In genomic region chr19:21020298-21021227, GRCh38 we compare ENCODE assay signal across 8 cellular contexts. TPM values are rescaled to one million over a fixed set of nuclear protein-coding genes. Genes with fewer than 3 reads are reported as not detected.
A peak's percentile ranks its signal among the peaks of the same experiment; 100 is the strongest.
DNase-seq lines count a peak whose midpoint lies in the region; ATAC-seq and TF ChIP-seq lines count a peak whose summit lies in the region.

Gene ZNF430 (plus strand): TSS chr19:21020657. CDS start chr19:21020801, 144 bp downstream.

- peak; percentile 89 for TF ChIP-seq POLR2A in GM15510 (IDR thresholded peaks at IDR 0.05; ENCODE audit: borderline replicate concordance, extremely low read depth, insufficient read length)
- peak in 1 of 2 donors; percentile 37 for TF ChIP-seq POLR2A in vagina (IDR thresholded peaks at IDR 0.05)

- H3K4me1 ChIP-seq in right cardiac atrium (ENCODE audit: control insufficient read depth, insufficient read depth, low read length) (peaks cover 3% of the 10 kb centered on the region), vagina (peaks cover 23% of the 10 kb centered on the region)

- H3K9me3 ChIP-seq in right cardiac atrium (ENCODE audit: control insufficient read depth, low read length) (no peaks in the 10 kb centered on the region), vagina (no peaks in the 10 kb centered on the region)

- peaks cover 0 to 17% of the 10 kb centered on the region in 2 donors for H3K36me3 ChIP-seq in vagina

- H3K27ac ChIP-seq in angular gyrus (ENCODE audit: low read depth, low read length) (peak within 1 kb of the TSS; percentile 56), right cardiac atrium (ENCODE audit: low read length) (peak within 1 kb of the TSS; percentile 80), vagina (peak within 1 kb of the TSS; percentile 77)

- H3K4me3 ChIP-seq in right cardiac atrium (ENCODE audit: low read length) (peak within 1 kb of the TSS; percentile 79), vagina (peak within 1 kb of the TSS; percentile 67 to 70)

- 5% methylated on average over 44 of the region's 44 CpGs for WGBS in right cardiac atrium

- no peak for TF ChIP-seq CTCF in vagina (IDR thresholded peaks at IDR 0.05)

- DNase-seq in NCI-H187 (lab: John Stamatoyannopoulos, UW) (peak; percentile 42 to 88), T-helper 2 cell (peak; percentile 68 to 99 (median 88)), right cardiac atrium (peak; percentile 93 to 96 (median 96)), pulmonary artery endothelial cell (ENCODE audit: low read depth, low spot score) (peak; percentile 79), vagina (ENCODE audit: extremely low spot score in 2 of 2) (peak; percentile 96 to 98)

- H3K27me3 ChIP-seq in right cardiac atrium (ENCODE audit: control insufficient read depth, insufficient read depth): no peaks in the 10 kb centered on the region
- H3K27me3 ChIP-seq in vagina: no peaks in the 10 kb centered on the region

- intact Hi-C loops in right cardiac atrium (cut with DNase I) (no loop called here), vagina (cut with DNase I) (no loop called here)

- ATAC-seq in HG02938 (IDR thresholded peaks at IDR 0.05; ENCODE audit: unreplicated experiment) (peak; percentile 97), right cardiac atrium (peak; percentile 100)

RNA-seq across cellular contexts. Expression of gene ZNF430, which starts in this region (rescaled TPM):
- total RNA-seq in right cardiac atrium (1 to 10 TPM; 3.7 to 7.9 (median 5.5) TPM), pulmonary artery endothelial cell (4.6 and 6.0 TPM in 2 replicates), vagina (20.4 TPM)
- polyA plus RNA-seq in right cardiac atrium: 1.4 TPM

Comparison
In these comparisons a context has a peak if more than half of its experiments do, and no peak if none do; other contexts are left out.
1. Peak in every context shown above with its lines: DNase-seq, ATAC-seq, H3K4me3 ChIP-seq and H3K27ac ChIP-seq.